23 cellular contexts compared by ENCODE assay signal in the genomic region with DNA sequence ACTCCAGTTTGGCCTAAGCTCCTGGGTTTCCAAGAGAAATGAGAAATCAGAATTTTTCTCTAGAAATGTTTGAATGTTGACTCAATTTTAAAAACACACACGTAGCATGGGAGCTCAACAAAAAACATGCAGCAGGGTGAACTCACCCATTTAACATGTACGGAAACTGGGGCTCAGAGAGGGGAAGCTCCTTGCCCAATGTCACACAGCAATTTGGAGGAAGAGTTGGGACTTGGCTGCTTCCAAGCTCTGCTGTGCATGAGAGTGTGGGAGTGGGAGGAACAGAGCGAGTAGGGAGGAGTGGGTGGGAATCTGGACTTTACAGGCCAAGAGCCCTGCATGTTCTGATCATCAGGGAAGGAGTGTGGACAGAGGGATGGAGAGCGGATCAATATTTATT. TPM values are rescaled to one million over a fixed set of nuclear protein-coding genes. Genes with fewer than 3 reads are reported as not detected.
DNase-seq lines count a peak whose midpoint lies in the region; ATAC-seq, FAIRE-seq and TF ChIP-seq lines count a peak whose summit lies in the region.
"Had no signal": no experiment of that assay in that cellular context is flagged by ENCODE, and none has a peak within 500 bp of the region (broad histone marks: within the 10 kb centered on the region; RNA-seq: fewer than 3 reads in every experiment).

No MANE protein-coding gene starts in this region.

- H3K4ac ChIP-seq in H9 (ENCODE audit: low read depth, low read length), result no peak overlapping the region

- intact Hi-C loops in GM12878 (cut with micrococcal nuclease; ENCODE audit: unreplicated experiment), result no loop called here
- intact Hi-C loops in tibial artery (cut with DNase I; ENCODE audit: low total_unique reads), result loop anchor here (10.0 kb wide), 1 partner anchor 99 kb away; a partner anchor contains a TSS

- H3K9me3 Mint-ChIP-seq in H9 (peaks cover 0 to 3% of the 10 kb centered on the region in 2 experiments; a peak in 2 of 5 replicates), neural progenitor cell (peaks cover 5% of the 10 kb centered on the region)
- H3K9me3 Mint-ChIP-seq: naive thymus-derived CD4-positive, alpha-beta T cell had no signal

- no peak for ATAC-seq in GM12878
- ATAC-seq: naive thymus-derived CD4-positive, alpha-beta T cell had no signal

- H2BK12ac ChIP-seq in H9 (ENCODE audit: insufficient read length, low read depth, low read length), result no peak overlapping the region

- peaks cover 5% of the 10 kb centered on the region for H3K79me1 ChIP-seq in H9 (ENCODE audit: insufficient read depth, low read depth, low read length, poor library complexity, severe bottlenecking)

- no peak overlapping the region for H3K9ac ChIP-seq in BLaER1 treated with 17β-estradiol and CSF1 and Interleukin-3, amounts not matched to agents 10 nM and 100 nM
- H3K9ac ChIP-seq in H9 (ENCODE audit: extremely low read depth, insufficient read length, low read length), result no peak overlapping the region
- H3K9ac ChIP-seq in GM12878 (ENCODE audit: control insufficient read depth, insufficient read depth, low read length), result no peak overlapping the region
- H3K9ac ChIP-seq in neural progenitor cell, result no peak overlapping the region

- no peak overlapping the region for H2AK5ac ChIP-seq in H9 (ENCODE audit: insufficient read length, low read length)

- no peaks in the 10 kb centered on the region for H3K27me3 Mint-ChIP-seq in H9 (ENCODE audit: low read depth)
- H3K27me3 Mint-ChIP-seq in neural progenitor cell (ENCODE audit: insufficient read depth, low read depth), result peaks cover 2% of the 10 kb centered on the region
- H3K27me3 Mint-ChIP-seq: naive thymus-derived CD4-positive, alpha-beta T cell had no signal

- no peak overlapping the region for H3K23ac ChIP-seq in H9 (ENCODE audit: insufficient read length, low read depth, low read length)

- no peak overlapping the region for H2BK120ac ChIP-seq in H9 (ENCODE audit: low read depth, low read length, poor library complexity, severe bottlenecking)

- H3K27ac Mint-ChIP-seq in H9 (peak overlapping the region in 2 of 3 experiments; percentile 64 to 91; a peak in 4 of 7 replicates), neural progenitor cell (peak overlapping the region; percentile 18)

- peaks cover 41% of the 10 kb centered on the region; the same call in 1 of the 2 replicates for H3K79me2 ChIP-seq in H9 (ENCODE audit: insufficient read depth, low read length)
- H3K79me2 ChIP-seq in GM12878 (ENCODE audit: control insufficient read depth, insufficient read depth, low read length), result peaks cover 27% of the 10 kb centered on the region
- peaks cover 45% of the 10 kb centered on the region for H3K79me2 ChIP-seq in neural progenitor cell (ENCODE audit: low read depth)

- CTCF ChIA-PET in GM12878 (lab: Yijun Ruan, JAX), result interaction anchor here (0.7 to 1.1 kb wide), 4 partner anchors 26 to 82 kb away, joined by 3 to 4 read pairs (median 4); no protein-coding TSS in a partner anchor

- H3K36me3 Mint-ChIP-seq in H9 (ENCODE audit: insufficient read depth in 1 of 3, low read depth in 3 of 3) (peaks cover 24 to 33% (median 30%) of the 10 kb centered on the region in 3 experiments), neural progenitor cell (peaks cover 10% of the 10 kb centered on the region)

- no CpG with 5 or more reads among the region's 4 CpGs for WGBS in H9 (ENCODE audit: extremely low coverage, insufficient read length, low lambda C conversion rate)
- WGBS in GM12878 (ENCODE audit: insufficient coverage, insufficient replicate concordance, low lambda C conversion rate, missing lambda C conversion rate), result 73% methylated on average over 4 of the region's 4 CpGs

- H2AFZ ChIP-seq in H9 (ENCODE audit: low read length), result no peak overlapping the region
- H2AFZ ChIP-seq in GM12878 (ENCODE audit: control insufficient read depth, low read depth, low read length), result no peak overlapping the region
- H2AFZ ChIP-seq in neural progenitor cell (replicated peaks), result no peak overlapping the region

- H3K27me3 ChIP-seq in BLaER1 treated with 17β-estradiol and CSF1 and Interleukin-3, amounts not matched to agents 10 nM and 100 nM, result no peaks in the 10 kb centered on the region
- H3K27me3 ChIP-seq in H9 (ENCODE audit: insufficient read depth, low read length) (no peaks in the 10 kb centered on the region), GM12878 (replicated peaks in 1 of 2; ENCODE audit: control insufficient read depth in 2 of 2, insufficient read depth in 2 of 2, low read length in 1 of 2) (no peaks in the 10 kb centered on the region), neural progenitor cell (no peaks in the 10 kb centered on the region), tibial artery (no peaks in the 10 kb centered on the region)
- H3K27me3 ChIP-seq: SJSA1 had no signal

- no peak overlapping the region for H4K8ac ChIP-seq in H9 (replicated peaks; ENCODE audit: insufficient read length, low read depth, low read length)

- peak overlapping the region; percentile 19 to 34; a peak in 1 of 5 replicates for H3K4me3 Mint-ChIP-seq in H9
- no peak overlapping the region for H3K4me3 Mint-ChIP-seq in neural progenitor cell

- H3T11ph ChIP-seq in H9 (ENCODE audit: low read length), result no peak overlapping the region

- no peak overlapping the region for H3K18ac ChIP-seq in H9 (ENCODE audit: insufficient read length, low read depth, low read length)

- H3K27ac ChIP-seq in BLaER1 treated with 17β-estradiol and CSF1 and Interleukin-3, amounts not matched to agents 10 nM and 100 nM, result peak overlapping the region in 1 of 11 experiments; percentile 10; a peak in 1 of 22 replicates
- no peak overlapping the region for H3K27ac ChIP-seq in H9 (ENCODE audit: insufficient read length, low read depth, low read length)
- no peak overlapping the region for H3K27ac ChIP-seq in GM12878 (ENCODE audit: control insufficient read depth, insufficient read depth)
- no peak overlapping the region for H3K27ac ChIP-seq in neural progenitor cell
- H3K27ac ChIP-seq in tibial artery, result no peak overlapping the region
- H3K27ac ChIP-seq: SJSA1 had no signal

- BruUV-seq in GM12878 (replicated peaks; lab: Mats Ljungman, UMichigan), result no TSS peak

- H3K4me1 Mint-ChIP-seq in H9, result peaks cover 68 to 77% of the 10 kb centered on the region in 2 experiments
- peaks cover 22% of the 10 kb centered on the region for H3K4me1 Mint-ChIP-seq in neural progenitor cell

- H3K56ac ChIP-seq in H9 (ENCODE audit: insufficient read length, low read depth, low read length), result no peak overlapping the region

- H3K4me2 ChIP-seq in BLaER1 treated with 17β-estradiol and CSF1 and Interleukin-3, amounts not matched to agents 10 nM and 100 nM, result peak overlapping the region in 7 of 11 experiments; percentile 57 to 97 (median 80); a peak in 9 of 22 replicates
- H3K4me2 ChIP-seq in H9 (ENCODE audit: insufficient read depth, insufficient read length, low read length) (no peak overlapping the region), GM12878 (ENCODE audit: control insufficient read depth, insufficient read depth) (no peak overlapping the region), neural progenitor cell (no peak overlapping the region)

- in situ Hi-C loops in GM12878 (cut with MboI), result no loop called here

- no peak for TF ChIP-seq POLR2A in GM12878 (IDR thresholded peaks at IDR 0.05; ENCODE audit: low read depth, low read length)

- POLR2A ChIA-PET in GM12878 (lab: Charles Lee), result interaction anchor here (0.6 to 1.1 kb wide), 2 partner anchors 10 to 58 kb away, joined by 3 read pairs; no protein-coding TSS in a partner anchor

- SMC1A ChIA-PET in GM12878 (lab: Charles Lee; ENCODE audit: uncharacterized antibody, unreplicated experiment), result no interaction called here

- H3K9me3 ChIP-seq in BLaER1 treated with 17β-estradiol and CSF1 and Interleukin-3, amounts not matched to agents 10 nM and 100 nM (replicated peaks in 1 of 11), result peaks cover 0 to 6% (median 4%) of the 10 kb centered on the region in 11 experiments; a peak in 6 of 22 replicates
- H3K9me3 ChIP-seq in H9 (ENCODE audit: control insufficient read depth, low read depth, low read length), result no peaks in the 10 kb centered on the region
- no peaks in the 10 kb centered on the region for H3K9me3 ChIP-seq in GM12878 (replicated peaks; ENCODE audit: control insufficient read depth, insufficient read depth, low read length)
- peaks cover 4% of the 10 kb centered on the region for H3K9me3 ChIP-seq in neural progenitor cell (ENCODE audit: low read depth)
- no peaks in the 10 kb centered on the region for H3K9me3 ChIP-seq in tibial artery
- H3K9me3 ChIP-seq: SJSA1 had no signal

- FAIRE-seq in GM12878 (lab: Jason Lieb, UNC), result no peak

- H4K20me1 ChIP-seq in BLaER1 treated with 17β-estradiol and CSF1 and Interleukin-3, amounts not matched to agents 10 nM and 100 nM, result peaks cover 15 to 94% (median 50%) of the 10 kb centered on the region in 11 experiments; a peak in 19 of 22 replicates
- no peaks in the 10 kb centered on the region for H4K20me1 ChIP-seq in H9 (ENCODE audit: control insufficient read depth, insufficient read depth, insufficient read length)
- H4K20me1 ChIP-seq in GM12878 (ENCODE audit: control insufficient read depth, insufficient read depth), result no peaks in the 10 kb centered on the region
- peaks cover 59% of the 10 kb centered on the region for H4K20me1 ChIP-seq in neural progenitor cell (ENCODE audit: low read depth)

- RAD21 ChIA-PET in GM12878 (lab: Charles Lee; ENCODE audit: unreplicated experiment), result interaction anchor here (1.6 kb wide), 1 partner anchor 8 kb away, joined by 5 read pairs; no protein-coding TSS in a partner anchor

- no peak overlapping the region for H2BK20ac ChIP-seq in H9 (ENCODE audit: low read depth, low read length, poor library complexity, severe bottlenecking)

- H2BK15ac ChIP-seq in H9 (ENCODE audit: low read depth, low read length), result no peak overlapping the region

- no peak overlapping the region for H2BK5ac ChIP-seq in H9 (ENCODE audit: insufficient read length, low read length)

- no peaks in the 10 kb centered on the region for H3K23me2 ChIP-seq in H9 (ENCODE audit: insufficient read length, low read depth, low read length, poor library complexity, severe bottlenecking)

- no peak overlapping the region for H3K4me3 ChIP-seq in BLaER1 treated with 17β-estradiol and CSF1 and Interleukin-3, amounts not matched to agents 10 nM and 100 nM
- no peak overlapping the region for H3K4me3 ChIP-seq in GM12878
- H3K4me3 ChIP-seq in neural progenitor cell, result no peak overlapping the region
- H3K4me3 ChIP-seq in tibial artery, result no peak overlapping the region
- H3K4me3 ChIP-seq: SJSA1, smooth muscle cell had no signal

- H3K4me1 ChIP-seq in BLaER1 treated with 17β-estradiol and CSF1 and Interleukin-3, amounts not matched to agents 10 nM and 100 nM, result peaks cover 75 to 93% (median 81%) of the 10 kb centered on the region in 10 experiments
- H3K4me1 ChIP-seq in H9 (ENCODE audit: insufficient read depth, low read length), result peaks cover 20% of the 10 kb centered on the region; the same call in 1 of the 2 replicates
- H3K4me1 ChIP-seq in GM12878 (ENCODE audit: control insufficient read depth, insufficient read depth, low read length), result peaks cover 26% of the 10 kb centered on the region
- peaks cover 16% of the 10 kb centered on the region for H3K4me1 ChIP-seq in neural progenitor cell
- peaks cover 0 to 24% (median 12%) of the 10 kb centered on the region in 4 donors for H3K4me1 ChIP-seq in tibial artery

- DNase-seq in H9, result no peak
- no peak for DNase-seq in GM12878 (ENCODE audit: low read depth, low spot score)
- no peak for DNase-seq in neural progenitor cell (ENCODE audit: low spot score)
- DNase-seq in retina, result no peak
- DNase-seq in tibial artery, result no peak
- no peak for DNase-seq in NCI-H2081 (lab: John Stamatoyannopoulos, UW)
- DNase-seq: activated CD4-positive, CD25-positive, alpha-beta regulatory T cell; activated gamma-delta T cell; amniotic stem cell; foreskin melanocyte; kidney glomerular epithelial cell; mesenchymal stem cell; naive thymus-derived CD4-positive, alpha-beta T cell; NCI-H1436 treated with DMSO at 0.1 percent for 48 hours; NCI-H748 treated with DMSO at 0.1 percent for 48 hours; T-helper 9 cell had no signal

- TF ChIP-seq CTCF in H9 (conservative IDR thresholded peaks at IDR 0.05), result no peak
- no peak for TF ChIP-seq CTCF in GM12878 (IDR thresholded peaks at IDR 0.05 in 2 of 3, conservative IDR thresholded peaks at IDR 0.05 in 1 of 3; ENCODE audit: control insufficient read depth in 2 of 3, extremely low read depth in 1 of 3, insufficient read depth in 1 of 3, low read depth in 3 of 3, low read length in 3 of 3)
- TF ChIP-seq CTCF in neural progenitor cell (IDR thresholded peaks at IDR 0.05), result no peak
- TF ChIP-seq CTCF in tibial artery (IDR thresholded peaks at IDR 0.05), result no peak

- no peak for TF ChIP-seq EP300 in GM12878 (IDR thresholded peaks at IDR 0.05; ENCODE audit: borderline replicate concordance in 1 of 2, control insufficient read depth in 1 of 2, low read depth in 2 of 2, low read length in 2 of 2)

- H3F3A ChIP-seq in neural progenitor cell (ENCODE audit: low read depth), result peaks cover 17% of the 10 kb centered on the region

- no peak overlapping the region for H4K5ac ChIP-seq in H9 (ENCODE audit: insufficient read length, low read depth, low read length)

- H4K91ac ChIP-seq in H9 (ENCODE audit: insufficient read length, low read depth, low read length), result no peak overlapping the region

- TF ChIP-seq RAD21 in GM12878 (IDR thresholded peaks at IDR 0.05; ENCODE audit: insufficient read depth, low read depth, low read length), result no peak

- H3K14ac ChIP-seq in H9 (ENCODE audit: insufficient read depth, low read length), result no peak overlapping the region

- H3K36me3 ChIP-seq in BLaER1 treated with 17β-estradiol and CSF1 and Interleukin-3, amounts not matched to agents 10 nM and 100 nM, result peaks cover 15 to 47% (median 23%) of the 10 kb centered on the region in 11 experiments
- H3K36me3 ChIP-seq in GM12878 (ENCODE audit: control insufficient read depth in 2 of 2, insufficient read depth in 2 of 2, low read length in 1 of 2), result peaks cover 2 to 7% of the 10 kb centered on the region in 2 experiments
- peaks cover 6% of the 10 kb centered on the region for H3K36me3 ChIP-seq in neural progenitor cell
- peaks cover 0 to 7% (median 0%) of the 10 kb centered on the region in 3 donors for H3K36me3 ChIP-seq in tibial artery

RNA-seq across cellular contexts. Expression of a gene that starts 5.9 kb away (rescaled TPM):
- 50.1 and 52.2 TPM in 2 replicates for total RNA-seq in H9 (2021)
- total RNA-seq in GM12878 (2013; cell fraction: nucleolus; rRNA removed), result 58.0 and 65.5 TPM in 2 replicates
- 29.0 and 29.5 TPM in 2 replicates for total RNA-seq in GM12878 (2014; rRNA removed)
- total RNA-seq in GM12878 (2014; rRNA removed; fragmentation: Illumina TruSeq; extraction: Trizol), result 13.0 and 13.2 TPM in 2 replicates
- total RNA-seq in GM12878 (2021), result 31.2 and 32.2 TPM in 2 replicates
- 8.5 TPM for polyA plus RNA-seq in GM12878 (2011; ENCODE audit: low read depth)
- 22.2 and 28.2 TPM in 2 replicates for polyA plus RNA-seq in GM12878 (2011; rRNA removed)
- 43.5 and 61.0 TPM in 2 replicates for polyA plus RNA-seq in GM12878 (2011; cell fraction: cytosol; rRNA removed)
- polyA plus RNA-seq in GM12878 (2011; cell fraction: nucleus; rRNA removed), result 39.0 and 39.3 TPM in 2 replicates
- polyA plus RNA-seq in GM12878 (2012), result 17.9 and 22.2 TPM in 2 replicates
- polyA plus RNA-seq in GM12878 (2014; fragmentation: Illumina TruSeq; extraction: Trizol), result 11.4 and 16.4 TPM in 2 replicates
- polyA plus RNA-seq in GM12878 (2014; fragmentation: Nextera tagmentation; extraction: Ambion mirVana), result 10 to 100 TPM in 1 of 2 experiments, 1 to 10 TPM in 1; 6.3 to 10.7 TPM
- polyA plus RNA-seq in GM12878 (2014; rRNA removed), result 30.0 and 33.7 TPM in 2 replicates
- 10 to 100 TPM; 28.5 to 28.7 TPM for polyA plus RNA-seq in GM12878 (2016; fragmentation: Nextera tagmentation; extraction: Ambion mirVana)
- 28.5 and 34.7 TPM in 2 replicates for polyA minus RNA-seq in GM12878 (2011; rRNA and poly(A)+ RNA removed)
- polyA minus RNA-seq in GM12878 (2011; cell fraction: cytosol; rRNA and poly(A)+ RNA removed), result 14.4 and 15.2 TPM in 2 replicates
- 9.4 and 20.6 TPM in 2 replicates for polyA minus RNA-seq in GM12878 (2011; cell fraction: nucleus; rRNA and poly(A)+ RNA removed)
- total RNA-seq in neural progenitor cell (ENCODE audit: low replicate concordance), result 31.7 and 59.5 TPM in 2 replicates

RNA-seq across cellular contexts. Expression of a gene that starts 33.8 kb away (rescaled TPM):
- total RNA-seq in H9 (2021) (4.3 and 5.4 TPM in 2 replicates), GM12878 (2014; rRNA removed) (0.11 TPM in 1 of 2 replicates, not detected in the other), GM12878 (2014; rRNA removed; fragmentation: Illumina TruSeq; extraction: Trizol) (not detected in 2 replicates), GM12878 (2021) (0.64 TPM in 1 of 2 replicates, not detected in the other), neural progenitor cell (ENCODE audit: low replicate concordance) (0.53 TPM in 1 of 2 replicates, not detected in the other)
- total RNA-seq in GM12878 (2013; cell fraction: nucleolus; rRNA removed), result not detected in 2 replicates
- polyA plus RNA-seq in GM12878 (2011; ENCODE audit: low read depth), result not detected
- polyA plus RNA-seq in GM12878 (2011; rRNA removed) (not detected in 2 replicates), GM12878 (2014; fragmentation: Illumina TruSeq; extraction: Trizol) (0.09 TPM in 1 of 2 replicates, not detected in the other), GM12878 (2014; fragmentation: Nextera tagmentation; extraction: Ambion mirVana) (under 1 TPM in 1 of 2 experiments, not detected in 1; 0.23 TPM), GM12878 (2014; rRNA removed) (0.13 TPM in 1 of 2 replicates, not detected in the other), GM12878 (2016; fragmentation: Nextera tagmentation; extraction: Ambion mirVana) (under 1 TPM in 1 of 2 experiments, not detected in 1; 0.32 TPM)
- polyA plus RNA-seq in GM12878 (2011; cell fraction: cytosol; rRNA removed), result 0.12 TPM in 1 of 2 replicates, not detected in the other
- polyA plus RNA-seq in GM12878 (2011; cell fraction: nucleus; rRNA removed), result not detected in 2 replicates
- polyA plus RNA-seq in GM12878 (2012), result not detected in 2 replicates
- polyA minus RNA-seq in GM12878 (2011; rRNA and poly(A)+ RNA removed), result not detected in 2 replicates
- polyA minus RNA-seq in GM12878 (2011; cell fraction: cytosol; rRNA and poly(A)+ RNA removed), result not detected in 2 replicates
- polyA minus RNA-seq in GM12878 (2011; cell fraction: nucleus; rRNA and poly(A)+ RNA removed), result not detected in 2 replicates
- total RNA-seq: epithelial cell of proximal tubule; naive thymus-derived CD4-positive, alpha-beta T cell; pulmonary artery endothelial cell; SJSA1; smooth muscle cell had no signal
- polyA plus RNA-seq: naive thymus-derived CD4-positive, alpha-beta T cell; smooth muscle cell had no signal

RNA-seq across cellular contexts. Expression of a gene that starts 37.8 kb away (rescaled TPM):
- 0.37 and 0.52 TPM in 2 replicates for total RNA-seq in H9 (2021)
- not detected in 2 replicates for total RNA-seq in GM12878 (2013; cell fraction: nucleolus; rRNA removed)
- total RNA-seq in GM12878 (2014; rRNA removed), result 0.17 TPM in 1 of 2 replicates, not detected in the other
- total RNA-seq in GM12878 (2014; rRNA removed; fragmentation: Illumina TruSeq; extraction: Trizol), result not detected in 2 replicates
- total RNA-seq in GM12878 (2021), result not detected in 2 replicates
- polyA plus RNA-seq in GM12878 (2011; ENCODE audit: low read depth), result not detected
- 0.12 TPM in 2 replicates for polyA plus RNA-seq in GM12878 (2011; rRNA removed)
- polyA plus RNA-seq in GM12878 (2011; cell fraction: cytosol; rRNA removed), result 0.18 and 0.28 TPM in 2 replicates
- polyA plus RNA-seq in GM12878 (2011; cell fraction: nucleus; rRNA removed), result 0.31 and 0.48 TPM in 2 replicates
- polyA plus RNA-seq in GM12878 (2012), result 0.21 TPM in 1 of 2 replicates, not detected in the other
- polyA plus RNA-seq in GM12878 (2014; fragmentation: Illumina TruSeq; extraction: Trizol), result not detected in 2 replicates
- not detected for polyA plus RNA-seq in GM12878 (2014; fragmentation: Nextera tagmentation; extraction: Ambion mirVana)
- polyA plus RNA-seq in GM12878 (2014; rRNA removed), result not detected in 2 replicates
- polyA plus RNA-seq in GM12878 (2016; fragmentation: Nextera tagmentation; extraction: Ambion mirVana), result not detected
- polyA minus RNA-seq in GM12878 (2011; rRNA and poly(A)+ RNA removed), result 0.41 TPM in 1 of 2 replicates, not detected in the other
- polyA minus RNA-seq in GM12878 (2011; cell fraction: cytosol; rRNA and poly(A)+ RNA removed), result not detected in 2 replicates
- polyA minus RNA-seq in GM12878 (2011; cell fraction: nucleus; rRNA and poly(A)+ RNA removed), result not detected in 2 replicates
- 1.1 and 1.6 TPM in 2 replicates for total RNA-seq in neural progenitor cell (ENCODE audit: low replicate concordance)
- total RNA-seq: cardiac septum; epithelial cell of proximal tubule; naive thymus-derived CD4-positive, alpha-beta T cell; pulmonary artery endothelial cell; SJSA1; temporal lobe had no signal
- polyA plus RNA-seq: naive thymus-derived CD4-positive, alpha-beta T cell had no signal

Comparison
In these comparisons a context has a peak if more than half of its experiments do, and no peak if none do; other contexts are left out.
1. H3K4me2 ChIP-seq: peak in BLaER1 treated with 17β-estradiol and CSF1 and Interleukin-3, amounts not matched to agents 10 nM and 100 nM (7 of 11); none in H9 (single experiment), GM12878 (single experiment) and neural progenitor cell (single experiment).